Comparison of ENCODE assay signal across 8 cellular contexts in genomic region chr4:75708218-75708691, GRCh38. TPM values are rescaled to one million over a fixed set of nuclear protein-coding genes. Genes with fewer than 3 reads are reported as not detected.
DNase-seq lines count a peak whose midpoint lies in the region; ATAC-seq lines count a peak whose summit lies in the region.

No MANE protein-coding gene starts in this region.

- no peaks in the 10 kb centered on the region for H3K27me3 Mint-ChIP-seq in effector memory CD8-positive, alpha-beta T cell

- no peaks in the 10 kb centered on the region for H3K36me3 Mint-ChIP-seq in effector memory CD8-positive, alpha-beta T cell (ENCODE audit: insufficient read depth)

- DNase-seq in stimulated activated CD4-positive, alpha-beta T cell treated with anti-CD3 and anti-CD28 coated beads, Interleukin-15, amount 100 ng/mL, for 24 hours, result peak; percentile 31
- DNase-seq in stimulated activated CD4-positive, alpha-beta T cell treated with anti-CD3 and anti-CD28 coated beads, Interleukin-2, amount 100 ng/mL, for 48 hours, result no peak
- DNase-seq in SK-MEL-5 (ENCODE audit: low read depth, low spot score) (peak; percentile 97), OCI-M2 (lab: John Stamatoyannopoulos, UW; ENCODE audit: unreplicated experiment) (no peak), NCI-H146 treated with DMSO at 0.1 percent for 48 hours (lab: John Stamatoyannopoulos, UW; ENCODE audit: unreplicated experiment) (no peak), GM19238 (ENCODE audit: insufficient read length, low spot score) (no peak)
- DNase-seq in effector memory CD8-positive, alpha-beta T cell, result peak; percentile 45 to 54 (median 49)
- peak in 2 of 3 experiments; percentile 12 to 21 for DNase-seq in stimulated activated CD4-positive, alpha-beta T cell treated with anti-CD3 and anti-CD28 coated beads, TNF-alpha, amount 100 ng/mL, for 4 hours (ENCODE audit: low read depth in 3 of 3)

- in situ Hi-C loops in SK-MEL-5 (cut with HindIII; ENCODE audit: low pct_unique_long_range_greater_than_20kb, low sequenced_read_pairs), result no loop called here

- peak overlapping the region in 1 of 2 donors; percentile 10 for H3K27ac Mint-ChIP-seq in effector memory CD8-positive, alpha-beta T cell

- peaks cover 0 to 2% of the 10 kb centered on the region in 2 donors for H3K4me1 Mint-ChIP-seq in effector memory CD8-positive, alpha-beta T cell (ENCODE audit: low read depth in 2 of 2)

- no peak overlapping the region for H3K4me3 Mint-ChIP-seq in effector memory CD8-positive, alpha-beta T cell

- ATAC-seq in effector memory CD8-positive, alpha-beta T cell (replicated peaks), result peak; percentile 97

- no peaks in the 10 kb centered on the region for H3K9me3 Mint-ChIP-seq in effector memory CD8-positive, alpha-beta T cell

RNA-seq across cellular contexts. Expression of gene USO1, which starts 16.1 kb away (rescaled TPM):
- 80.7 and 91.6 TPM in 2 replicates for total RNA-seq in SK-MEL-5 (2014; rRNA removed; shearing (Covaris generic))
- 38.7 and 57.5 TPM in 2 replicates for polyA plus RNA-seq in SK-MEL-5 (2015; cell fraction: cytosol; rRNA removed)
- polyA plus RNA-seq in SK-MEL-5 (2015; cell fraction: nucleus; rRNA removed), result 37.8 and 41.8 TPM in 2 replicates

RNA-seq across cellular contexts. Expression of gene G3BP2, which starts 35.0 kb away (rescaled TPM):
- 355 and 386 TPM in 2 replicates for total RNA-seq in SK-MEL-5 (2014; rRNA removed; shearing (Covaris generic))
- polyA plus RNA-seq in SK-MEL-5 (2015; cell fraction: cytosol; rRNA removed), result 263 and 324 TPM in 2 replicates
- polyA plus RNA-seq in SK-MEL-5 (2015; cell fraction: nucleus; rRNA removed), result 108 and 124 TPM in 2 replicates

Comparison
In these comparisons a context has a peak if more than half of its experiments do, and no peak if none do; other contexts are left out.
1. DNase-seq: peak in stimulated activated CD4-positive, alpha-beta T cell treated with anti-CD3 and anti-CD28 coated beads, Interleukin-15, amount 100 ng/mL, for 24 hours (single experiment), SK-MEL-5 (single experiment), effector memory CD8-positive, alpha-beta T cell (3 of 3) and stimulated activated CD4-positive, alpha-beta T cell treated with anti-CD3 and anti-CD28 coated beads, TNF-alpha, amount 100 ng/mL, for 4 hours (2 of 3); none in stimulated activated CD4-positive, alpha-beta T cell treated with anti-CD3 and anti-CD28 coated beads, Interleukin-2, amount 100 ng/mL, for 48 hours (0 of 2), OCI-M2 (single experiment), NCI-H146 treated with DMSO at 0.1 percent for 48 hours (single experiment) and GM19238 (single experiment).